In genomic region chr15:39776068-39776467, GRCh38 we compare ENCODE assay signal across 23 cellular contexts. TPM values are rescaled to one million over a fixed set of nuclear protein-coding genes. Genes with fewer than 3 reads are reported as not detected.
A peak's percentile ranks its signal among the peaks of the same experiment; 100 is the strongest.
DNase-seq lines count a peak whose midpoint lies in the region; ATAC-seq, FAIRE-seq and TF ChIP-seq lines count a peak whose summit lies in the region.
"Had no signal": no experiment of that assay in that cellular context is flagged by ENCODE, and none has a peak within 500 bp of the region (broad histone marks: within the 10 kb centered on the region; RNA-seq: fewer than 3 reads in every experiment).

No MANE protein-coding gene starts in this region.

- H3F3A ChIP-seq in Loucy (ENCODE audit: low read depth): no peaks in the 10 kb centered on the region

- H4K91ac ChIP-seq in H1 (replicated peaks; ENCODE audit: insufficient read length, low read length): no peak overlapping the region

- no peak overlapping the region for H3K14ac ChIP-seq in H1 (ENCODE audit: insufficient read length)

- DNase-seq in activated T-cell treated with anti-CD3 and anti-CD28 coated beads, Interleukin-2, amount 50 U/mL, for 72 hours: no peak
- no peak for DNase-seq in activated T-cell treated with anti-CD3 and anti-CD28 coated beads, Interleukin-2, amount 50 U/mL, for 48 hours
- DNase-seq in H1 (ENCODE audit: low read depth in 1 of 2, low spot score in 2 of 2) (no peak), KG1 (lab: John Stamatoyannopoulos, UW) (no peak), esophagus muscularis mucosa (ENCODE audit: extremely low spot score) (no peak), NCI-H526 treated with DMSO at 0.1 percent for 48 hours (lab: John Stamatoyannopoulos, UW) (no peak)
- DNase-seq: CD4-positive, alpha-beta T cell; CD8-positive, alpha-beta memory T cell; DMS 273 treated with DMSO at 0.1 percent for 48 hours; DMS79; GF-D8; HFFc6 had no signal

- no peaks in the 10 kb centered on the region for H3K27me3 Mint-ChIP-seq in activated T-cell treated with anti-CD3 and anti-CD28 coated beads, Interleukin-2, amount 50 U/mL, for 72 hours (ENCODE audit: low read depth)
- H3K27me3 Mint-ChIP-seq in activated T-helper 17 cell treated with anti-CD3 and anti-CD28 coated beads, Interleukin-2, amount 50 U/mL, for 72 hours: peaks cover 3% of the 10 kb centered on the region
- H3K27me3 Mint-ChIP-seq: CD4-positive, alpha-beta T cell had no signal

- no peak overlapping the region for H2AK5ac ChIP-seq in H1 (ENCODE audit: low read depth, low read length)

- no peak overlapping the region for H2BK15ac ChIP-seq in H1 (ENCODE audit: low read length)

- H3K9me3 ChIP-seq in Loucy (ENCODE audit: insufficient read depth, low read depth, low read length) (no peaks in the 10 kb centered on the region), H1 (ENCODE audit: insufficient read depth in 2 of 2, low read depth in 1 of 2, low read length in 1 of 2) (no peaks in the 10 kb centered on the region), esophagus muscularis mucosa (no peaks in the 10 kb centered on the region)
- H3K9me3 ChIP-seq: BLaER1, HAP-1 had no signal

- ATAC-seq in activated T-cell treated with anti-CD3 and anti-CD28 coated beads, Interleukin-2, amount 50 U/mL, for 72 hours (replicated peaks in 1 of 2): no peak
- ATAC-seq in activated T-helper 17 cell treated with anti-CD3 and anti-CD28 coated beads, Interleukin-2, amount 50 U/mL, for 72 hours (replicated peaks): no peak

- H2AFZ ChIP-seq in Loucy (ENCODE audit: low read length): no peak overlapping the region
- no peak overlapping the region for H2AFZ ChIP-seq in H1 (ENCODE audit: low read length)

- no peak overlapping the region for H3K56ac ChIP-seq in H1 (replicated peaks; ENCODE audit: insufficient read length, low read depth, low read length)

- no peak overlapping the region for H3K27ac ChIP-seq in H1 (ENCODE audit: low read depth, low read length)
- no peak overlapping the region for H3K27ac ChIP-seq in esophagus muscularis mucosa (replicated peaks in 1 of 4)
- H3K27ac ChIP-seq: 22Rv1, BLaER1 had no signal

- H3K4me1 ChIP-seq in Loucy (ENCODE audit: insufficient read depth, low read length, poor library complexity, severe bottlenecking) (peaks cover 53% of the 10 kb centered on the region), H1 (replicated peaks in 1 of 4; ENCODE audit: control insufficient read depth in 3 of 4, insufficient read depth in 4 of 4, low read length in 3 of 4) (peaks cover 0 to 10% (median 4%) of the 10 kb centered on the region in 4 experiments; a peak in 4 of 7 replicates), esophagus muscularis mucosa (peaks cover 0 to 19% (median 15%) of the 10 kb centered on the region in 4 donors)

- H3K4ac ChIP-seq in H1 (replicated peaks; ENCODE audit: insufficient read length, low read depth, low read length): no peak overlapping the region

- H3K27ac Mint-ChIP-seq in activated T-cell treated with anti-CD3 and anti-CD28 coated beads, Interleukin-2, amount 50 U/mL, for 72 hours: peak overlapping the region; percentile 19
- H3K27ac Mint-ChIP-seq in activated T-helper 17 cell treated with anti-CD3 and anti-CD28 coated beads, Interleukin-2, amount 50 U/mL, for 72 hours: peak overlapping the region; percentile 81
- H3K27ac Mint-ChIP-seq: B cell; CD14-positive monocyte; CD4-positive, alpha-beta T cell; HFFc6 had no signal

- no peak overlapping the region for H3K18ac ChIP-seq in H1 (ENCODE audit: extremely low read depth, low read length)

- H3K9me3 Mint-ChIP-seq in activated T-cell treated with anti-CD3 and anti-CD28 coated beads, Interleukin-2, amount 50 U/mL, for 72 hours: no peaks in the 10 kb centered on the region
- no peaks in the 10 kb centered on the region for H3K9me3 Mint-ChIP-seq in activated T-helper 17 cell treated with anti-CD3 and anti-CD28 coated beads, Interleukin-2, amount 50 U/mL, for 72 hours
- H3K9me3 Mint-ChIP-seq: CD4-positive, alpha-beta T cell; CD8-positive, alpha-beta memory T cell had no signal

- no peak for TF ChIP-seq CTCF in Loucy (conservative IDR thresholded peaks at IDR 0.05; ENCODE audit: low read length)
- no peak for TF ChIP-seq CTCF in H1 (IDR thresholded peaks at IDR 0.05; ENCODE audit: control extremely low read depth in 1 of 3, insufficient read depth in 1 of 3, low read depth in 1 of 3, low read length in 3 of 3)
- no peak for TF ChIP-seq CTCF in esophagus muscularis mucosa (IDR thresholded peaks at IDR 0.05)

- no peak overlapping the region for H3K4me3 ChIP-seq in Loucy (ENCODE audit: low read length, poor library complexity, severe bottlenecking)
- H3K4me3 ChIP-seq in H1 (ENCODE audit: extremely low read depth in 1 of 4, insufficient read depth in 2 of 4, low read depth in 3 of 4, low read length in 4 of 4): no peak overlapping the region
- no peak overlapping the region for H3K4me3 ChIP-seq in esophagus muscularis mucosa
- H3K4me3 ChIP-seq: BLaER1, HAP-1 had no signal

- no peak overlapping the region for H2BK12ac ChIP-seq in H1 (ENCODE audit: low read depth, low read length)

- TF ChIP-seq POLR2A in H1 (IDR thresholded peaks at IDR 0.05; ENCODE audit: control extremely low read depth in 1 of 2, low read depth in 2 of 2, low read length in 2 of 2) (no peak), esophagus muscularis mucosa (IDR thresholded peaks at IDR 0.05; ENCODE audit: low read depth) (no peak)

- no peak for FAIRE-seq in H1 (lab: Jason Lieb, UNC)
- FAIRE-seq: A204.1, D721Med, GM12891, GM18507 had no signal

- H3K79me1 ChIP-seq in H1 (ENCODE audit: low read depth, low read length): no peaks in the 10 kb centered on the region

- H3K27me3 ChIP-seq in Loucy (ENCODE audit: insufficient read depth, low read length, poor library complexity, severe bottlenecking): no peaks in the 10 kb centered on the region
- H3K27me3 ChIP-seq in H1 (replicated peaks in 1 of 4; ENCODE audit: control insufficient read depth in 3 of 4, extremely low read depth in 1 of 4, insufficient read depth in 3 of 4, low read length in 3 of 4): no peaks in the 10 kb centered on the region
- H3K27me3 ChIP-seq in esophagus muscularis mucosa: no peaks in the 10 kb centered on the region
- H3K27me3 ChIP-seq: BLaER1 had no signal

- no peak overlapping the region for H2BK20ac ChIP-seq in H1 (ENCODE audit: low read length)

- POLR2A ChIA-PET in H1 (lab: Charles Lee; ENCODE audit: partially characterized antibody): no interaction called here

- H3K36me3 ChIP-seq in Loucy (ENCODE audit: insufficient read depth, low read length) (no peaks in the 10 kb centered on the region), H1 (ENCODE audit: control insufficient read depth in 2 of 4, insufficient read depth in 4 of 4, low read length in 3 of 4) (no peaks in the 10 kb centered on the region), esophagus muscularis mucosa (no peaks in the 10 kb centered on the region)
- H3K36me3 ChIP-seq: BLaER1, HAP-1 had no signal

- H3K4me2 ChIP-seq in Loucy (ENCODE audit: low read depth, low read length, poor library complexity, severe bottlenecking) (peak overlapping the region; percentile 69), H1 (ENCODE audit: insufficient read depth in 1 of 2, low read depth in 2 of 2, low read length in 2 of 2) (no peak overlapping the region)

- H3K9me2 ChIP-seq in Loucy (replicated peaks; ENCODE audit: low read depth, low read length): no peaks in the 10 kb centered on the region

- peaks cover 0 to 2% of the 10 kb centered on the region in 2 donors for H3K36me3 Mint-ChIP-seq in activated T-cell treated with anti-CD3 and anti-CD28 coated beads, Interleukin-2, amount 50 U/mL, for 72 hours (ENCODE audit: insufficient read depth in 2 of 2)
- no peaks in the 10 kb centered on the region for H3K36me3 Mint-ChIP-seq in activated T-helper 17 cell treated with anti-CD3 and anti-CD28 coated beads, Interleukin-2, amount 50 U/mL, for 72 hours (ENCODE audit: low read depth)
- H3K36me3 Mint-ChIP-seq: CD14-positive monocyte had no signal

- TF ChIP-seq EP300 in H1 (IDR thresholded peaks at IDR 0.05; ENCODE audit: borderline replicate concordance in 1 of 2, low read depth in 2 of 2, low read length in 2 of 2): no peak
- no peak for TF ChIP-seq EP300 in esophagus muscularis mucosa (IDR thresholded peaks at IDR 0.05)

- no peak overlapping the region for H2BK120ac ChIP-seq in H1 (replicated peaks; ENCODE audit: low read depth, low read length)

- no peak overlapping the region for H3K23ac ChIP-seq in H1 (ENCODE audit: insufficient read length)

- H4K20me1 ChIP-seq in Loucy (ENCODE audit: insufficient read depth, low read length, poor library complexity, severe bottlenecking) (no peaks in the 10 kb centered on the region), H1 (replicated peaks in 1 of 2; ENCODE audit: control insufficient read depth in 1 of 2, insufficient read depth in 2 of 2, low read length in 2 of 2) (no peaks in the 10 kb centered on the region)
- H4K20me1 ChIP-seq: BLaER1 had no signal

- H3K79me2 ChIP-seq in Loucy (ENCODE audit: insufficient read depth, low read length) (no peaks in the 10 kb centered on the region), H1 (ENCODE audit: control insufficient read depth in 1 of 2, insufficient read depth in 2 of 2, low read length in 2 of 2) (no peaks in the 10 kb centered on the region)

- peak overlapping the region; percentile 2 for H4K5ac ChIP-seq in H1 (ENCODE audit: insufficient read length, low read depth, low read length)

- TF ChIP-seq RAD21 in H1 (IDR thresholded peaks at IDR 0.05 in 1 of 2, conservative IDR thresholded peaks at IDR 0.05 in 1 of 2; ENCODE audit: low read depth in 2 of 2, low read length in 2 of 2): no peak

- WGBS in H1 (ENCODE audit: extremely low coverage in 1 of 2, insufficient coverage in 1 of 2, insufficient read length in 1 of 2, insufficient replicate concordance in 2 of 2, low coverage in 1 of 2, low lambda C conversion rate in 2 of 2, missing lambda C conversion rate in 1 of 2), 2 experiments: 93% methylated on average over 3 of the region's 4 CpGs; no CpG with 5 or more reads in 1 of the 2 experiments
- WGBS in esophagus muscularis mucosa: 71% methylated on average over 4 of the region's 4 CpGs

- H3K23me2 ChIP-seq in H1 (ENCODE audit: low read depth, low read length): no peaks in the 10 kb centered on the region

- peaks cover 29% of the 10 kb centered on the region for H3K4me1 Mint-ChIP-seq in activated T-cell treated with anti-CD3 and anti-CD28 coated beads, Interleukin-2, amount 50 U/mL, for 72 hours (ENCODE audit: low read depth)
- peaks cover 16% of the 10 kb centered on the region for H3K4me1 Mint-ChIP-seq in activated T-helper 17 cell treated with anti-CD3 and anti-CD28 coated beads, Interleukin-2, amount 50 U/mL, for 72 hours

- H4K8ac ChIP-seq in H1 (ENCODE audit: extremely low read depth, insufficient read depth, low read length): no peak overlapping the region

- intact Hi-C loops in esophagus muscularis mucosa (cut with DNase I): no loop called here

- H3K4me3 Mint-ChIP-seq in activated T-cell treated with anti-CD3 and anti-CD28 coated beads, Interleukin-2, amount 50 U/mL, for 72 hours: no peak overlapping the region
- no peak overlapping the region for H3K4me3 Mint-ChIP-seq in activated T-helper 17 cell treated with anti-CD3 and anti-CD28 coated beads, Interleukin-2, amount 50 U/mL, for 72 hours
- H3K4me3 Mint-ChIP-seq: B cell; CD4-positive, alpha-beta T cell; CD8-positive, alpha-beta memory T cell; HFFc6 had no signal

- H2BK5ac ChIP-seq in H1 (ENCODE audit: low read depth, low read length): no peak overlapping the region

- H3K9ac ChIP-seq in Loucy (ENCODE audit: low read depth, low read length, poor library complexity, severe bottlenecking) (no peak overlapping the region), H1 (replicated peaks in 1 of 4; ENCODE audit: extremely low read depth in 1 of 4, low read depth in 3 of 4, low read length in 3 of 4) (no peak overlapping the region)
- H3K9ac ChIP-seq: BLaER1 had no signal

- CTCF ChIA-PET in H1 (lab: Charles Lee; ENCODE audit: partially characterized antibody): interaction anchor here (3.3 kb wide), 1 partner anchor 9 kb away, joined by 14 read pairs; no protein-coding TSS in a partner anchor

RNA-seq across cellular contexts. Expression of gene FSIP1, which starts 6.6 kb away (rescaled TPM):
- total RNA-seq in activated T-cell treated with anti-CD3 and anti-CD28 coated beads, Interleukin-2, amount 50 U/mL, for 72 hours: under 1 TPM; 0.58 to 0.60 TPM
- under 1 TPM; 0.32 to 0.34 TPM for total RNA-seq in activated T-helper 17 cell treated with anti-CD3 and anti-CD28 coated beads, Interleukin-2, amount 50 U/mL, for 72 hours
- 0.88 and 1.3 TPM in 2 replicates for total RNA-seq in H1 (2021; fragmentation: NEBNext Ultra II Directional; extraction: Animal tissue kit (Norgen Biotek cat#: 25700))
- polyA plus RNA-seq in H1 (2011; rRNA removed): 0.08 and 0.18 TPM in 2 replicates
- 0.31 TPM for polyA plus RNA-seq in H1 (2011; cell fraction: cytosol; rRNA removed)
- polyA plus RNA-seq in H1 (2011; cell fraction: nucleus; rRNA removed): 0.13 TPM
- 0.25 to 0.70 TPM (median 0.36 TPM) in 4 replicates for polyA plus RNA-seq in H1 (2012, experiment 1 of 2)
- 0.07 TPM for polyA plus RNA-seq in H1 (2012, experiment 2 of 2)
- polyA plus RNA-seq in H1 (2013, experiment 1 of 2): 0.45 TPM
- polyA plus RNA-seq in H1 (2013, experiment 2 of 2): 0.61 TPM
- 0.25 and 0.68 TPM in 2 replicates for polyA minus RNA-seq in H1 (2011; rRNA and poly(A)+ RNA removed)
- not detected for polyA minus RNA-seq in H1 (2011; cell fraction: cytosol; rRNA and poly(A)+ RNA removed)
- 1.8 TPM for polyA minus RNA-seq in H1 (2011; cell fraction: nucleus; rRNA and poly(A)+ RNA removed)
- total RNA-seq in esophagus muscularis mucosa: 1 to 10 TPM in 3 of 4 donors, under 1 TPM in 1; 0.83 to 4.6 (median 1.4) TPM
